In the genomic region with DNA sequence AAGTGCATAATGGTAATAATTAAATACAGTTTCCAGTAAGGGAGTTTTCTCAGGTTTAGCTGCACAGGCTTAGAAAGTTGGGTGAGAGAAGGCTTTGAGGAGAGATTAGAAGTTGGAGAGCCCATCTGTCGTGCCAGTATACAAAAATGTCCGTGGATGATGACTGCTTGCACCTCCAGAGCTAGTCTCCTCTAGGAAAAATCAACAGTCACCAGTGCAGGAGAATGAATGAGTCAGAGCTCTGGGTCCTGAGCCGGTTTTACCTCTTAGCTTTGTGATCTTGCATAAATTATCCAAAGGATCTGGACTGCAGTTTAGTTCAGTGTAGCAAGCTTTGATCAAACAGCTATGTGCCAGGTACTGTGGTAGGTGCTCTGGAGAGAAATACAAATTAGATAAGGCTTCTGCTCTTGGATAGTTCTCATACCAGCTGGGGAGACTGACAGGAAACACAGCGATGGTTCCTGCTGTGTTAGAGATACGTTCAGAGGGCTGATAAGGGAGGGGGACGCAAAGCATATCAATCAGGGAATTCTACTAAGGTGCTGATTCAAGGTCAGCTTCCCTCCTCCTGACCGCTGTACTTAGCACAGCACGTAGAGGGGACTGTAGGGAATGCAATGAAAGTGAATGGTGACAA, we compare ENCODE assay signal across 8 cellular contexts.
A peak's percentile ranks its signal among the peaks of the same experiment; 100 is the strongest.
DNase-seq lines count a peak whose midpoint lies in the region; ATAC-seq and TF ChIP-seq lines count a peak whose summit lies in the region.

No MANE protein-coding gene starts in this region.

- peak overlapping the region; percentile 78 for H3K27ac ChIP-seq in rectal smooth muscle tissue (ENCODE audit: low read depth, low read length)

- no peaks in the 10 kb centered on the region for H3K27me3 ChIP-seq in rectal smooth muscle tissue (ENCODE audit: control insufficient read depth, insufficient read depth, low read length)

- H3K27ac Mint-ChIP-seq in activated naive CD8-positive, alpha-beta T cell treated with anti-CD3 and anti-CD28 coated beads, Interleukin-2, amount 50 U/mL, for 24 hours: no peak overlapping the region

- H3K9me3 Mint-ChIP-seq in activated naive CD8-positive, alpha-beta T cell treated with anti-CD3 and anti-CD28 coated beads, Interleukin-2, amount 50 U/mL, for 24 hours: no peaks in the 10 kb centered on the region

- H3K4me3 ChIP-seq in fibroblast of pulmonary artery (replicated peaks; ENCODE audit: low read depth, low read length): no peak overlapping the region
- H3K4me3 ChIP-seq in rectal smooth muscle tissue (ENCODE audit: low read length): no peak overlapping the region
- no peak overlapping the region for H3K4me3 ChIP-seq in lower leg skin (ENCODE audit: low read depth, poor library complexity, severe bottlenecking)

- no peak overlapping the region for H3K4me3 Mint-ChIP-seq in activated naive CD8-positive, alpha-beta T cell treated with anti-CD3 and anti-CD28 coated beads, Interleukin-2, amount 50 U/mL, for 24 hours

- intact Hi-C loops in lower leg skin (cut with DNase I; ENCODE audit: low total_unique reads): loop anchor here (10.0 kb wide), 1 partner anchor 125 kb away; a partner anchor contains a TSS

- ATAC-seq in GM21381 (IDR thresholded peaks at IDR 0.05; ENCODE audit: unreplicated experiment) (no peak), HG03442 (IDR thresholded peaks at IDR 0.05; ENCODE audit: unreplicated experiment) (no peak)
- ATAC-seq in activated naive CD8-positive, alpha-beta T cell treated with anti-CD3 and anti-CD28 coated beads, Interleukin-2, amount 50 U/mL, for 24 hours: no peak

- H3K36me3 ChIP-seq in rectal smooth muscle tissue (ENCODE audit: control insufficient read depth, insufficient read depth, low read length): no peaks in the 10 kb centered on the region

- no peak for TF ChIP-seq POLR2A in lower leg skin (IDR thresholded peaks at IDR 0.05)

- H3K9ac ChIP-seq in rectal smooth muscle tissue (ENCODE audit: low read length): no peak overlapping the region

- no peak for TF ChIP-seq CTCF in fibroblast of pulmonary artery (IDR thresholded peaks at IDR 0.05; ENCODE audit: low read length, missing control alignments)
- TF ChIP-seq CTCF in lower leg skin (IDR thresholded peaks at IDR 0.05): no peak

- no peaks in the 10 kb centered on the region for H3K4me1 Mint-ChIP-seq in activated naive CD8-positive, alpha-beta T cell treated with anti-CD3 and anti-CD28 coated beads, Interleukin-2, amount 50 U/mL, for 24 hours

- peaks cover 40% of the 10 kb centered on the region for H3K27me3 Mint-ChIP-seq in activated naive CD8-positive, alpha-beta T cell treated with anti-CD3 and anti-CD28 coated beads, Interleukin-2, amount 50 U/mL, for 24 hours

- 33 to 45% methylated on average over 8 of the region's 8 CpGs for WGBS in lower leg skin, 2 donors

- peak; percentile 78 for DNase-seq in H4 (ENCODE audit: low spot score)
- DNase-seq in NCI-H82 (lab: John Stamatoyannopoulos, UW): peak; percentile 92
- peak; percentile 56 for DNase-seq in fibroblast of pulmonary artery (ENCODE audit: low read depth)
- DNase-seq in lower leg skin (ENCODE audit: low spot score in 2 of 2): no peak
- DNase-seq in activated naive CD8-positive, alpha-beta T cell treated with anti-CD3 and anti-CD28 coated beads, Interleukin-2, amount 50 U/mL, for 24 hours: no peak

- no peaks in the 10 kb centered on the region for H3K36me3 Mint-ChIP-seq in activated naive CD8-positive, alpha-beta T cell treated with anti-CD3 and anti-CD28 coated beads, Interleukin-2, amount 50 U/mL, for 24 hours (ENCODE audit: low read depth)

- peaks cover 36% of the 10 kb centered on the region for H3K4me1 ChIP-seq in rectal smooth muscle tissue (ENCODE audit: control insufficient read depth, insufficient read depth, low read length)

Comparison
In these comparisons a context has a peak if more than half of its experiments do, and no peak if none do; other contexts are left out.
1. DNase-seq: peak in H4 (single experiment), NCI-H82 (single experiment) and fibroblast of pulmonary artery (single experiment); none in lower leg skin (0 of 2) and activated naive CD8-positive, alpha-beta T cell treated with anti-CD3 and anti-CD28 coated beads, Interleukin-2, amount 50 U/mL, for 24 hours (single experiment).